20 cellular contexts compared by ENCODE assay signal in the genomic region with DNA sequence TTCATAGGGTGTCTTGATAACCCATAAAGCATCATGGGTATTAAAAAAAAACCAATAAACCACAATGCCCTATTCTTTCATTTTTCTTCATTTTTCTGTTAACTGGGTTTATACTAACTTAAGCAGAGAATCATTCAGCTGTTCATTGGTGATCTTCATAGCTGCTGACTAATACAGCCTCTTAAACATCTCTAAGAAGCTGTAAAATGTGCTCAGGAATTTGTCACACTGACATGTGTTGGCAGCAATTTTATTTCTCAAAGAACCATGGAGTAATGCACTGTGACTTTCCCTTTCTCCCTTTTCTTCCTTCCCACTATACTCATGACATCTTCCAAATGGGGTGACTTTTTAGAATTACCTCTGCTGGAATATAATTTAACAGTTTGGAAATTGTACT.
DNase-seq lines count a peak whose midpoint lies in the region; ATAC-seq and TF ChIP-seq lines count a peak whose summit lies in the region.
"Had no signal": no experiment of that assay in that cellular context is flagged by ENCODE, and none has a peak within 500 bp of the region (broad histone marks: within the 10 kb centered on the region; RNA-seq: fewer than 3 reads in every experiment).

No MANE protein-coding gene starts in this region.

- H3K4me1 Mint-ChIP-seq in HFFc6 (ENCODE audit: low read depth) = no peaks in the 10 kb centered on the region
- H3K4me1 Mint-ChIP-seq: CD4-positive, alpha-beta memory T cell; IgD-negative memory B cell had no signal

- no peak for TF ChIP-seq CTCF in HFFc6 (IDR thresholded peaks at IDR 0.05)
- TF ChIP-seq CTCF in astrocyte of the cerebellum (IDR thresholded peaks at IDR 0.05; ENCODE audit: low read depth, low read length, missing control alignments) = no peak
- no peak for TF ChIP-seq CTCF in retinal pigment epithelial cell (conservative IDR thresholded peaks at IDR 0.05; ENCODE audit: low read depth, low read length)

- H3K36me3 Mint-ChIP-seq in HFFc6 (ENCODE audit: low read depth) = no peaks in the 10 kb centered on the region
- H3K36me3 Mint-ChIP-seq: CD4-positive, alpha-beta memory T cell; IgD-negative memory B cell had no signal

- H3K4me3 ChIP-seq in astrocyte of the cerebellum (ENCODE audit: low read depth, low read length) (no peak overlapping the region), retinal pigment epithelial cell (ENCODE audit: low read length) (no peak overlapping the region)
- H3K4me3 ChIP-seq: A549, BLaER1, MG63 had no signal

- H3K4me3 Mint-ChIP-seq in HFFc6 = no peak overlapping the region
- H3K4me3 Mint-ChIP-seq: CD4-positive, alpha-beta memory T cell; IgD-negative memory B cell had no signal

- no peaks in the 10 kb centered on the region for H3K9me3 Mint-ChIP-seq in HFFc6

- DNase-seq in HFFc6 = peak; percentile 2
- DNase-seq in astrocyte of the cerebellum (ENCODE audit: low read depth) = peak; percentile 1
- DNase-seq in iris pigment epithelial cell (ENCODE audit: low read depth) = peak; percentile 5
- peak; percentile 34 for DNase-seq in retinal pigment epithelial cell (ENCODE audit: low read depth)
- DNase-seq in GM19238 (ENCODE audit: insufficient read length, low spot score) = no peak
- DNase-seq: CD4-positive, alpha-beta memory T cell; DMS153; Karpas-422; MG63; NCI-H1048; NCI-H1436 treated with DMSO at 0.1 percent for 48 hours; NCI-H2029 treated with DMSO at 0.1 percent for 48 hours; NCI-H2171 treated with DMSO at 0.1 percent for 48 hours; NCI-H446; SHP77 treated with DMSO at 0.1 percent for 48 hours had no signal

- in situ Hi-C loops in astrocyte of the cerebellum (cut with HindIII; ENCODE audit: low sequenced_read_pairs) = no loop called here

- no peaks in the 10 kb centered on the region for H3K27me3 Mint-ChIP-seq in HFFc6 (ENCODE audit: insufficient read depth)

- H3K27ac Mint-ChIP-seq in HFFc6 = no peak overlapping the region
- H3K27ac Mint-ChIP-seq: CD4-positive, alpha-beta memory T cell; IgD-negative memory B cell had no signal

- ATAC-seq in HG03571 (IDR thresholded peaks at IDR 0.05; ENCODE audit: unreplicated experiment) (no peak), HG02852 (IDR thresholded peaks at IDR 0.05; ENCODE audit: unreplicated experiment) (no peak)
- ATAC-seq: A549 had no signal
